16 cellular contexts compared by ENCODE assay signal in genomic region chr9:117714282-117714681, GRCh38. TPM values are rescaled to one million over a fixed set of nuclear protein-coding genes. Genes with fewer than 3 reads are reported as not detected.
DNase-seq lines count a peak whose midpoint lies in the region; ATAC-seq and TF ChIP-seq lines count a peak whose summit lies in the region.
"Had no signal": no experiment of that assay in that cellular context is flagged by ENCODE, and none has a peak within 500 bp of the region (broad histone marks: within the 10 kb centered on the region; RNA-seq: fewer than 3 reads in every experiment).

No MANE protein-coding gene starts in this region.

- H3K4ac ChIP-seq in H9 (ENCODE audit: low read depth, low read length), result no peak overlapping the region

- TF ChIP-seq CTCF in H9 (conservative IDR thresholded peaks at IDR 0.05) (peak; percentile 41; the same call in 2 of the 3 replicates), choroid plexus epithelial cell (conservative IDR thresholded peaks at IDR 0.05; ENCODE audit: low read depth, low read length) (peak; percentile 38), neural progenitor cell (IDR thresholded peaks at IDR 0.05) (peak; percentile 10), testis (IDR thresholded peaks at IDR 0.05) (no peak)

- H3K9me3 ChIP-seq in H9 (ENCODE audit: control insufficient read depth, low read depth, low read length) (no peaks in the 10 kb centered on the region), neural progenitor cell (ENCODE audit: low read depth) (no peaks in the 10 kb centered on the region), testis (no peaks in the 10 kb centered on the region)
- H3K9me3 ChIP-seq: BLaER1 had no signal

- H3K27ac Mint-ChIP-seq in activated naive CD8-positive, alpha-beta T cell treated with anti-CD3 and anti-CD28 coated beads, Interleukin-2, amount 10 ng/mL, durations not matched to agents 7 days and 5 days, result no peak overlapping the region
- H3K27ac Mint-ChIP-seq in activated naive CD8-positive, alpha-beta T cell treated with anti-CD3 and anti-CD28 coated beads for 36 hours, result no peak overlapping the region
- H3K27ac Mint-ChIP-seq in H9 (no peak overlapping the region), neural progenitor cell (no peak overlapping the region)
- no peak overlapping the region for H3K27ac Mint-ChIP-seq in activated T-helper 17 cell treated with anti-CD3 and anti-CD28 coated beads, Interleukin-2, amount 50 U/mL, for 72 hours
- H3K27ac Mint-ChIP-seq: activated T-helper 1 cell treated with anti-CD3 and anti-CD28 coated beads, Interleukin-12 subunit alpha, Interleukin-12 subunit beta, Interleukin-2, Interleukin-4 antibody, amounts not matched to agents 30 ng/mL and 10 ng/mL and 1 ng/mL, durations not matched to agents 14 hours and 24 hours and 36 hours; naive thymus-derived CD4-positive, alpha-beta T cell had no signal

- H3F3A ChIP-seq in neural progenitor cell (ENCODE audit: low read depth), result no peaks in the 10 kb centered on the region

- no peak overlapping the region for H3K4me2 ChIP-seq in H9 (ENCODE audit: insufficient read depth, insufficient read length, low read length)
- no peak overlapping the region for H3K4me2 ChIP-seq in neural progenitor cell
- H3K4me2 ChIP-seq: BLaER1 had no signal

- no peaks in the 10 kb centered on the region for H3K9me3 Mint-ChIP-seq in activated naive CD8-positive, alpha-beta T cell treated with anti-CD3 and anti-CD28 coated beads, Interleukin-2, amount 10 ng/mL, durations not matched to agents 7 days and 5 days
- H3K9me3 Mint-ChIP-seq in activated naive CD8-positive, alpha-beta T cell treated with anti-CD3 and anti-CD28 coated beads for 36 hours, result peaks cover 5% of the 10 kb centered on the region
- H3K9me3 Mint-ChIP-seq in H9 (no peaks in the 10 kb centered on the region), neural progenitor cell (no peaks in the 10 kb centered on the region)
- no peaks in the 10 kb centered on the region for H3K9me3 Mint-ChIP-seq in activated T-helper 17 cell treated with anti-CD3 and anti-CD28 coated beads, Interleukin-2, amount 50 U/mL, for 72 hours
- H3K9me3 Mint-ChIP-seq: activated T-helper 1 cell treated with anti-CD3 and anti-CD28 coated beads, Interleukin-12 subunit alpha, Interleukin-12 subunit beta, Interleukin-2, Interleukin-4 antibody, amounts not matched to agents 30 ng/mL and 10 ng/mL and 1 ng/mL, durations not matched to agents 14 hours and 24 hours and 36 hours; naive thymus-derived CD4-positive, alpha-beta T cell had no signal

- peaks cover 18% of the 10 kb centered on the region for H3K27me3 Mint-ChIP-seq in activated naive CD8-positive, alpha-beta T cell treated with anti-CD3 and anti-CD28 coated beads, Interleukin-2, amount 10 ng/mL, durations not matched to agents 7 days and 5 days
- peaks cover 20% of the 10 kb centered on the region for H3K27me3 Mint-ChIP-seq in activated naive CD8-positive, alpha-beta T cell treated with anti-CD3 and anti-CD28 coated beads for 36 hours
- H3K27me3 Mint-ChIP-seq in H9 (ENCODE audit: low read depth), result no peaks in the 10 kb centered on the region
- H3K27me3 Mint-ChIP-seq in neural progenitor cell (ENCODE audit: insufficient read depth, low read depth), result no peaks in the 10 kb centered on the region
- H3K27me3 Mint-ChIP-seq in activated T-helper 17 cell treated with anti-CD3 and anti-CD28 coated beads, Interleukin-2, amount 50 U/mL, for 72 hours, result peaks cover 15% of the 10 kb centered on the region

- H3K14ac ChIP-seq in H9 (ENCODE audit: insufficient read depth, low read length), result no peak overlapping the region

- H3K18ac ChIP-seq in H9 (ENCODE audit: insufficient read length, low read depth, low read length), result no peak overlapping the region

- no peak overlapping the region for H2BK15ac ChIP-seq in H9 (ENCODE audit: low read depth, low read length)

- H3K36me3 ChIP-seq in neural progenitor cell (no peaks in the 10 kb centered on the region), testis (ENCODE audit: low read depth, missing control alignments) (no peaks in the 10 kb centered on the region)
- H3K36me3 ChIP-seq: BLaER1 had no signal

- H3K27me3 ChIP-seq in H9 (ENCODE audit: insufficient read depth, low read length) (no peaks in the 10 kb centered on the region), neural progenitor cell (no peaks in the 10 kb centered on the region), testis (no peaks in the 10 kb centered on the region)
- H3K27me3 ChIP-seq: BLaER1 had no signal

- peaks cover 4% of the 10 kb centered on the region for H3K36me3 Mint-ChIP-seq in activated naive CD8-positive, alpha-beta T cell treated with anti-CD3 and anti-CD28 coated beads, Interleukin-2, amount 10 ng/mL, durations not matched to agents 7 days and 5 days
- no peaks in the 10 kb centered on the region for H3K36me3 Mint-ChIP-seq in activated naive CD8-positive, alpha-beta T cell treated with anti-CD3 and anti-CD28 coated beads for 36 hours
- no peaks in the 10 kb centered on the region for H3K36me3 Mint-ChIP-seq in H9 (ENCODE audit: insufficient read depth in 1 of 3, low read depth in 3 of 3)
- no peaks in the 10 kb centered on the region for H3K36me3 Mint-ChIP-seq in neural progenitor cell
- H3K36me3 Mint-ChIP-seq in activated T-helper 17 cell treated with anti-CD3 and anti-CD28 coated beads, Interleukin-2, amount 50 U/mL, for 72 hours (ENCODE audit: low read depth), result no peaks in the 10 kb centered on the region
- H3K36me3 Mint-ChIP-seq: naive thymus-derived CD4-positive, alpha-beta T cell had no signal

- ATAC-seq in activated naive CD8-positive, alpha-beta T cell treated with anti-CD3 and anti-CD28 coated beads, Interleukin-2, amount 10 ng/mL, durations not matched to agents 7 days and 5 days (ENCODE audit: low read depth), result no peak
- ATAC-seq in activated T-helper 17 cell treated with anti-CD3 and anti-CD28 coated beads, Interleukin-2, amount 50 U/mL, for 72 hours (replicated peaks), result no peak
- ATAC-seq: left ventricle myocardium superior; naive thymus-derived CD4-positive, alpha-beta T cell; Panc1 had no signal

- no peak overlapping the region for H3K23ac ChIP-seq in H9 (ENCODE audit: insufficient read length, low read depth, low read length)

- H3K4me3 ChIP-seq in choroid plexus epithelial cell (ENCODE audit: low read depth, low read length), result no peak overlapping the region
- H3K4me3 ChIP-seq in neural progenitor cell, result no peak overlapping the region
- no peak overlapping the region for H3K4me3 ChIP-seq in testis
- H3K4me3 ChIP-seq: BLaER1, coronary artery had no signal

- H4K5ac ChIP-seq in H9 (ENCODE audit: insufficient read length, low read depth, low read length), result no peak overlapping the region

- H2BK12ac ChIP-seq in H9 (ENCODE audit: insufficient read length, low read depth, low read length), result no peak overlapping the region

- no peak overlapping the region for H2BK20ac ChIP-seq in H9 (ENCODE audit: low read depth, low read length, poor library complexity, severe bottlenecking)

- intact Hi-C loops in testis (cut with DNase I; ENCODE audit: low total_unique reads), result no loop called here

- no peak overlapping the region for H2AK5ac ChIP-seq in H9 (ENCODE audit: insufficient read length, low read length)

- no peak overlapping the region for H4K91ac ChIP-seq in H9 (ENCODE audit: insufficient read length, low read depth, low read length)

- no peaks in the 10 kb centered on the region for H3K79me2 ChIP-seq in H9 (ENCODE audit: insufficient read depth, low read length)
- no peaks in the 10 kb centered on the region for H3K79me2 ChIP-seq in neural progenitor cell (ENCODE audit: low read depth)

- no peak overlapping the region for H2BK120ac ChIP-seq in H9 (ENCODE audit: low read depth, low read length, poor library complexity, severe bottlenecking)

- POLR2A ChIA-PET in activated naive CD8-positive, alpha-beta T cell treated with anti-CD3 and anti-CD28 coated beads, Interleukin-2, amount 10 ng/mL, durations not matched to agents 7 days and 5 days (lab: Charles Lee), result no interaction called here

- WGBS in H9 (ENCODE audit: extremely low coverage, insufficient read length, low lambda C conversion rate), result no CpG with 5 or more reads among the region's 6 CpGs
- WGBS in testis, 2 donors, result 78 to 83% methylated on average over 6 of the region's 6 CpGs

- H3K4me1 Mint-ChIP-seq in activated naive CD8-positive, alpha-beta T cell treated with anti-CD3 and anti-CD28 coated beads, Interleukin-2, amount 10 ng/mL, durations not matched to agents 7 days and 5 days, result peaks cover 14% of the 10 kb centered on the region
- peaks cover 9% of the 10 kb centered on the region for H3K4me1 Mint-ChIP-seq in activated naive CD8-positive, alpha-beta T cell treated with anti-CD3 and anti-CD28 coated beads for 36 hours
- H3K4me1 Mint-ChIP-seq in H9 (no peaks in the 10 kb centered on the region), neural progenitor cell (no peaks in the 10 kb centered on the region)
- no peaks in the 10 kb centered on the region for H3K4me1 Mint-ChIP-seq in activated T-helper 17 cell treated with anti-CD3 and anti-CD28 coated beads, Interleukin-2, amount 50 U/mL, for 72 hours

- no peak overlapping the region for H4K8ac ChIP-seq in H9 (replicated peaks; ENCODE audit: insufficient read length, low read depth, low read length)

- peak; percentile 36 for DNase-seq in activated naive CD8-positive, alpha-beta T cell treated with anti-CD3 and anti-CD28 coated beads, Interleukin-2, amount 10 ng/mL, durations not matched to agents 7 days and 5 days
- DNase-seq in activated naive CD8-positive, alpha-beta T cell treated with anti-CD3 and anti-CD28 coated beads for 36 hours, result no peak
- peak; percentile 58 for DNase-seq in H9
- no peak for DNase-seq in choroid plexus epithelial cell (ENCODE audit: low read depth)
- no peak for DNase-seq in neural progenitor cell (ENCODE audit: low spot score)
- DNase-seq in testis, result no peak
- DNase-seq in effector CD4-positive, alpha-beta T cell, result no peak
- DNase-seq: activated CD4-positive, CD25-positive, alpha-beta regulatory T cell treated with anti-CD3 and anti-CD28 coated beads, Interleukin-2, amount 50 U/mL, for 72 hours; left ventricle myocardium superior; naive thymus-derived CD4-positive, alpha-beta T cell; trophoblast cell had no signal

- TF ChIP-seq POLR2A in testis (IDR thresholded peaks at IDR 0.05), result no peak

- H3K23me2 ChIP-seq in H9 (ENCODE audit: insufficient read length, low read depth, low read length, poor library complexity, severe bottlenecking), result no peaks in the 10 kb centered on the region

- no peak overlapping the region for H3K56ac ChIP-seq in H9 (ENCODE audit: insufficient read length, low read depth, low read length)

- no peak overlapping the region for H3T11ph ChIP-seq in H9 (ENCODE audit: low read length)

- no peak overlapping the region for H2BK5ac ChIP-seq in H9 (ENCODE audit: insufficient read length, low read length)

- H3K9ac ChIP-seq in H9 (ENCODE audit: extremely low read depth, insufficient read length, low read length) (no peak overlapping the region), neural progenitor cell (no peak overlapping the region)
- H3K9ac ChIP-seq: BLaER1 had no signal

- H3K4me3 Mint-ChIP-seq in activated naive CD8-positive, alpha-beta T cell treated with anti-CD3 and anti-CD28 coated beads, Interleukin-2, amount 10 ng/mL, durations not matched to agents 7 days and 5 days, result no peak overlapping the region
- H3K4me3 Mint-ChIP-seq in activated naive CD8-positive, alpha-beta T cell treated with anti-CD3 and anti-CD28 coated beads for 36 hours, result no peak overlapping the region
- H3K4me3 Mint-ChIP-seq in H9 (no peak overlapping the region), neural progenitor cell (no peak overlapping the region)
- H3K4me3 Mint-ChIP-seq in activated T-helper 17 cell treated with anti-CD3 and anti-CD28 coated beads, Interleukin-2, amount 50 U/mL, for 72 hours, result no peak overlapping the region
- H3K4me3 Mint-ChIP-seq: activated T-helper 1 cell treated with anti-CD3 and anti-CD28 coated beads, Interleukin-12 subunit alpha, Interleukin-12 subunit beta, Interleukin-2, Interleukin-4 antibody, amounts not matched to agents 30 ng/mL and 10 ng/mL and 1 ng/mL, durations not matched to agents 14 hours and 24 hours and 36 hours; naive thymus-derived CD4-positive, alpha-beta T cell had no signal

- H4K20me1 ChIP-seq in H9 (ENCODE audit: control insufficient read depth, insufficient read depth, insufficient read length) (no peaks in the 10 kb centered on the region), neural progenitor cell (ENCODE audit: low read depth) (no peaks in the 10 kb centered on the region)
- H4K20me1 ChIP-seq: BLaER1 had no signal

- no peak overlapping the region for H3K27ac ChIP-seq in H9 (ENCODE audit: insufficient read length, low read depth, low read length)
- no peak overlapping the region for H3K27ac ChIP-seq in neural progenitor cell
- H3K27ac ChIP-seq in testis, result no peak overlapping the region
- H3K27ac ChIP-seq: BLaER1, coronary artery had no signal

- no peaks in the 10 kb centered on the region for H3K79me1 ChIP-seq in H9 (ENCODE audit: insufficient read depth, low read depth, low read length, poor library complexity, severe bottlenecking)

- no peaks in the 10 kb centered on the region for H3K4me1 ChIP-seq in H9 (ENCODE audit: insufficient read depth, low read length)
- peaks cover 5% of the 10 kb centered on the region for H3K4me1 ChIP-seq in neural progenitor cell
- no peaks in the 10 kb centered on the region for H3K4me1 ChIP-seq in testis

- H2AFZ ChIP-seq in H9 (ENCODE audit: low read length), result no peak overlapping the region
- H2AFZ ChIP-seq in neural progenitor cell (replicated peaks), result no peak overlapping the region

RNA-seq across cellular contexts. Expression of gene TLR4, which starts 10.1 kb away (rescaled TPM):
- 1 to 10 TPM in 1 of 2 experiments, under 1 TPM in 1; 0.72 to 1.4 TPM for total RNA-seq in activated naive CD8-positive, alpha-beta T cell treated with anti-CD3 and anti-CD28 coated beads, Interleukin-2, amount 10 ng/mL, durations not matched to agents 7 days and 5 days
- not detected for total RNA-seq in activated naive CD8-positive, alpha-beta T cell treated with anti-CD3 and anti-CD28 coated beads for 36 hours
- total RNA-seq in H9 (2021) (0.07 TPM in 2 replicates), neural progenitor cell (ENCODE audit: low replicate concordance) (0.22 and 0.24 TPM in 2 replicates), testis (1 to 10 TPM; 3.7 to 5.0 TPM)
- polyA plus RNA-seq in testis (ENCODE audit: insufficient read depth, low read depth, low replicate concordance), result 3.9 TPM
- total RNA-seq in activated T-helper 17 cell treated with anti-CD3 and anti-CD28 coated beads, Interleukin-2, amount 50 U/mL, for 72 hours, result not detected
- total RNA-seq: activated T-helper 1 cell treated with anti-CD3 and anti-CD28 coated beads, Interleukin-12 subunit alpha, Interleukin-12 subunit beta, Interleukin-2, Interleukin-4 antibody, amounts not matched to agents 30 ng/mL and 10 ng/mL and 1 ng/mL, durations not matched to agents 14 hours and 24 hours and 36 hours had no signal

Comparison
In these comparisons a context has a peak if more than half of its experiments do, and no peak if none do; other contexts are left out.
1. DNase-seq: peak in activated naive CD8-positive, alpha-beta T cell treated with anti-CD3 and anti-CD28 coated beads, Interleukin-2, amount 10 ng/mL, durations not matched to agents 7 days and 5 days (single experiment) and H9 (single experiment); none in activated naive CD8-positive, alpha-beta T cell treated with anti-CD3 and anti-CD28 coated beads for 36 hours (single experiment), choroid plexus epithelial cell (single experiment), neural progenitor cell (single experiment), testis (single experiment) and effector CD4-positive, alpha-beta T cell (single experiment).
2. CTCF ChIP-seq: peak in H9 (single experiment), choroid plexus epithelial cell (single experiment) and neural progenitor cell (single experiment); none in testis (0 of 3).